13 cellular contexts compared by ENCODE assay signal in the genomic region with DNA sequence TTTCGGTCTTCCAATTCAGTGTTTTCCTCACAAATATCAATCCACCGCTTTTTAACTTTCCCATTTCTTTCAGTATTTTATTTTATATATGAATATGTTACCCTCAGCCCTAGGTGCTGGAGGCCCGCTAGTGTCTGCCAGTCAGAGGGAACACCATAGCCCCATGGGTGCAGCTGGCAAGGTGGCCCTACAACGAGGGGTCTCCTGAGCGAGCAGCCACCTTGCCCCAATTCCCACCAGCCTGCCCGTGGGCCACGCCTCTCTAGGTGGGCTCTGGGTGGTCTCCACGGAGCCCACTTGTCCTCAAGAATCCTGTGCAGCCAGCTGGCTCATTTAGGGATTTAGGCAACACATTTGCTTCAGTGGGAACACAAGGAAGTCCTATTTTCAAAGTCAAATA.
"Had no signal": no experiment of that assay in that cellular context is flagged by ENCODE, and none has a peak within 500 bp of the region (broad histone marks: within the 10 kb centered on the region; RNA-seq: fewer than 3 reads in every experiment).

No MANE protein-coding gene starts in this region.

- ATAC-seq: sciatic nerve, T-cell had no signal

- H3K27ac ChIP-seq: SK-N-MC, WERI-Rb-1 had no signal

- DNase-seq: activated CD4-positive, alpha-beta T cell treated with anti-CD3 and anti-CD28 coated beads for 48 hours; cerebellar nuclear complex; endodermal cell; foreskin melanocyte; midbrain; naive B cell; stimulated activated CD4-positive, alpha-beta T cell treated with anti-CD3 and anti-CD28 coated beads, Interleukin-12 subunit alpha, Interleukin-12 subunit beta, amount 100 ng/mL, for 4 hours; stimulated activated naive CD4-positive, alpha-beta T cell; T-cell; T1000; WERI-Rb-1 had no signal

- H3K4me3 ChIP-seq: SK-N-MC had no signal
